Comparison of ENCODE assay signal across 8 cellular contexts in the genomic region with DNA sequence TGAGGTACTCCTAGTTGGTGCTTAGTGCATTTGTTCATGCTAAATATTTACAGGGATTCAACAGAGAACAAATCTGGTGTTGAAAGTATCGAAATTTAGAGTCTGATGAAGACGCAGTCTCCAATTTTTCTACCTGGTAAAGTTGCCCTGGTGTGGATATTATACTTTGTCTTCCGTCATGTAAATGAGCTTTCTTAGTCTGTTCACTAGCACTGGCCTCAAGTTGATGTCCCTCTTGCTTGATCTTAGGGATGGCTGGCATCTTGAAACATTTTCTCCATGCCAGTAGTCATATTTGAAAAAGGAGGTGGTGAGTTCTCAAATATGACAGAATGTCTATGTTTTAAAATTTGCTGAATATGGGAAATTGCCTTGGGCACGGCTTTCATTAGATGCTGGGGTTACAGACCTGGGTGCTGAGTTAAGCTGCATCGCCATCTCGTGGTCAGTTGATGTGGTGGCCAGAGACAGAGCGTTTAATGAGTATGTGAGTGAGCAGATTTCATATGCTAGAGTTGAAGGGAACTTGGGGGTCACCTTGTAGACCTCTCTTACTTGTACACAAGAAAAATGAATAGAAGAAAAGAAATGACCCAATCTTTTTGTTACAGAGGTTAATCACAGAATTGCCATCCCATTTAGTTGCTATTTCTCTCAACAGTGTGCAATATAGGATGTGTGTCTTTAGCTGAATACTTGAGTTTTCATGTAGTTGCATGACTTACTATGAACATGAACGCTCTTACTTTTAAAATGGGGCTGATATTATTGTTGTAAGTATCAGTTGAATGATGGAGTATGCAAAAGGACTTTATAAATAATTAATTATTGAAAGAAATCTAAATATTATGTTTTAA.
DNase-seq lines count a peak whose midpoint lies in the region; ATAC-seq, FAIRE-seq and TF ChIP-seq lines count a peak whose summit lies in the region.

No MANE protein-coding gene starts in this region.

- TF ChIP-seq CTCF in AG09319 (IDR thresholded peaks at IDR 0.05; ENCODE audit: low read depth, low read length) = peak; percentile 93
- peak; percentile 88 for TF ChIP-seq CTCF in VCaP (conservative IDR thresholded peaks at IDR 0.05)
- peak; percentile 77 for TF ChIP-seq CTCF in HepG2 (CRISPR knock-in tag; IDR thresholded peaks at IDR 0.05)

- TF ChIP-seq RAD21 in HepG2 (CRISPR knock-in tag; IDR thresholded peaks at IDR 0.05) = peak; percentile 35; the same call in 1 of the 2 replicates

- FAIRE-seq in HepG2 (lab: Jason Lieb, UNC) = peak; percentile 88

- no peaks in the 10 kb centered on the region for H4K20me1 ChIP-seq in HepG2 (ENCODE audit: insufficient read depth, low read length)

- no TSS peak for BruUV-seq in HepG2 (replicated peaks; lab: Mats Ljungman, UMichigan)

- no peaks in the 10 kb centered on the region for H3K79me2 ChIP-seq in HepG2 (ENCODE audit: insufficient read depth, low read length)

- no peaks in the 10 kb centered on the region for H3K36me3 ChIP-seq in HepG2 (replicated peaks in 1 of 2; ENCODE audit: control insufficient read depth in 1 of 2, insufficient read depth in 2 of 2, low read length in 2 of 2)

- POLR2A ChIA-PET in HepG2 (lab: Yijun Ruan, JAX) = no interaction called here

- no peak overlapping the region for H3K4me2 ChIP-seq in HepG2 (ENCODE audit: low read depth, low read length)

- no peaks in the 10 kb centered on the region for H3K9me3 ChIP-seq in HepG2 (ENCODE audit: low read length)

- in situ Hi-C loops in HepG2 (cut with HindIII; ENCODE audit: extremely low pct_ligation_motif_present, low pct_unique_long_range_greater_than_20kb) = no loop called here

- no peak for TF ChIP-seq EP300 in HepG2 (IDR thresholded peaks at IDR 0.05; ENCODE audit: low read depth in 2 of 2, low read length in 2 of 2)
- TF ChIP-seq EP300 in HepG2 (CRISPR knock-in tag; IDR thresholded peaks at IDR 0.05; ENCODE audit: borderline replicate concordance) = no peak

- CTCF ChIA-PET in HepG2 (lab: Yijun Ruan, JAX; ENCODE audit: low intra/inter-chr PET ratio, low total read pairs) = interaction anchor here (3.3 kb wide), 1 partner anchor 377 kb away, joined by 16 read pairs; no protein-coding TSS in a partner anchor

- no peak overlapping the region for H3K9ac ChIP-seq in HepG2 (ENCODE audit: insufficient read depth, low read depth, low read length)

- 13% methylated on average over 8 of the region's 8 CpGs for WGBS in HepG2 (ENCODE audit: low lambda C conversion rate)

- H3K27ac ChIP-seq in VCaP (no peak overlapping the region), HepG2 (ENCODE audit: extremely low read length, insufficient read depth, low read length) (no peak overlapping the region)

- H3K27me3 ChIP-seq in HepG2 (ENCODE audit: control insufficient read depth in 1 of 2, insufficient read depth in 2 of 2, low read length in 2 of 2) = no peaks in the 10 kb centered on the region

- H3K4me1 ChIP-seq in HepG2 (ENCODE audit: insufficient read depth, low read length) = peaks cover 9% of the 10 kb centered on the region

- intact Hi-C loops in HepG2 (cut with micrococcal nuclease; ENCODE audit: unreplicated experiment) = loop anchor here (1.0 kb wide), 2 partner anchors 177 to 377 kb away; no protein-coding TSS in a partner anchor

- TF ChIP-seq POLR2A in HepG2 (IDR thresholded peaks at IDR 0.05; ENCODE audit: insufficient read depth in 1 of 2, low read depth in 2 of 2, low read length in 2 of 2) = no peak

- H3K4me3 ChIP-seq in HepG2 (replicated peaks in 1 of 3; ENCODE audit: insufficient read depth in 1 of 3, low read depth in 2 of 3, low read length in 3 of 3) = no peak overlapping the region

- ATAC-seq in GM18517 (IDR thresholded peaks at IDR 0.05; ENCODE audit: unreplicated experiment) = peak; percentile 95
- ATAC-seq in HG02970 (IDR thresholded peaks at IDR 0.05; ENCODE audit: low FRiP score, unreplicated experiment) = peak; percentile 88
- peak; percentile 99 for ATAC-seq in HepG2

- DNase-seq in AG09319 (ENCODE audit: extremely low read depth, low read depth) = peak; percentile 45
- peak; percentile 38 for DNase-seq in NCI-H2029 treated with DMSO at 0.1 percent for 48 hours (lab: John Stamatoyannopoulos, UW)
- peak; percentile 82 for DNase-seq in dermis blood vessel endothelial cell
- peak; percentile 47 for DNase-seq in HepG2 (ENCODE audit: low spot score)
- DNase-seq in stimulated activated CD4-positive, alpha-beta T cell treated with anti-CD3 and anti-CD28 coated beads, TNF-alpha, amount 100 ng/mL, for 4 hours (ENCODE audit: low read depth in 3 of 3) = peak in 2 of 3 experiments; percentile 1 to 4

- no peak overlapping the region for H2AFZ ChIP-seq in HepG2 (ENCODE audit: low read length)

TF ChIP-seq in HepG2, 621 proteins besides CTCF, POLR2A, EP300 and RAD21:
- no peak for TF ChIP-seq ARNT (IDR thresholded peaks at IDR 0.05)
- TF ChIP-seq SMC3 (IDR thresholded peaks at IDR 0.05; ENCODE audit: low read length) = peak; percentile 63
- no peak for TF ChIP-seq ZNF496 (CRISPR knock-in tag; IDR thresholded peaks at IDR 0.05; ENCODE audit: insufficient replicate concordance)
- peak; percentile 71 for TF ChIP-seq STAG1 (CRISPR knock-in tag; IDR thresholded peaks at IDR 0.05)
- peak; percentile 97 to 98 for TF ChIP-seq MAFK (conservative IDR thresholded peaks at IDR 0.05 in 1 of 2, IDR thresholded peaks at IDR 0.05 in 1 of 2; ENCODE audit: low read length in 2 of 2)
- TF ChIP-seq KMT2B (CRISPR knock-in tag; IDR thresholded peaks at IDR 0.05) = no peak
- TF ChIP-seq, protein P1, sequence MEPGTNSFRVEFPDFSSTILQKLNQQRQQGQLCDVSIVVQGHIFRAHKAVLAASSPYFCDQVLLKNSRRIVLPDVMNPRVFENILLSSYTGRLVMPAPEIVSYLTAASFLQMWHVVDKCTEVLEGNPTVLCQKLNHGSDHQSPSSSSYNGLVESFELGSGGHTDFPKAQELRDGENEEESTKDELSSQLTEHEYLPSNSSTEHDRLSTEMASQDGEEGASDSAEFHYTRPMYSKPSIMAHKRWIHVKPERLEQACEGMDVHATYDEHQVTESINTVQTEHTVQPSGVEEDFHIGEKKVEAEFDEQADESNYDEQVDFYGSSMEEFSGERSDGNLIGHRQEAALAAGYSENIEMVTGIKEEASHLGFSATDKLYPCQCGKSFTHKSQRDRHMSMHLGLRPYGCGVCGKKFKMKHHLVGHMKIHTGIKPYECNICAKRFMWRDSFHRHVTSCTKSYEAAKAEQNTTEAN (CRISPR knock-in tag; conservative IDR thresholded peaks at IDR 0.05) = no peak
- peak; percentile 97 for TF ChIP-seq MAFF (IDR thresholded peaks at IDR 0.05; ENCODE audit: low read depth, low read length)

Comparison
In these comparisons a context has a peak if more than half of its experiments do, and no peak if none do; other contexts are left out.
1. DNase-seq: peak in every context shown above with its lines; median percentile 82 in dermis blood vessel endothelial cell; 47 in HepG2; 45 in AG09319; 38 in NCI-H2029 treated with DMSO at 0.1 percent for 48 hours; 2 in stimulated activated CD4-positive, alpha-beta T cell treated with anti-CD3 and anti-CD28 coated beads, TNF-alpha, amount 100 ng/mL, for 4 hours.